In genomic region chr3:127218457-127218922, GRCh38 we compare ENCODE assay signal across 20 cellular contexts. TPM values are rescaled to one million over a fixed set of nuclear protein-coding genes. Genes with fewer than 3 reads are reported as not detected.
"Had no signal": no experiment of that assay in that cellular context is flagged by ENCODE, and none has a peak within 500 bp of the region (broad histone marks: within the 10 kb centered on the region; RNA-seq: fewer than 3 reads in every experiment).

No MANE protein-coding gene starts in this region.

- DNase-seq: activated CD4-positive, alpha-beta T cell treated with anti-CD3 and anti-CD28 coated beads, Interleukin-2, amount 10 ng/mL, durations not matched to agents 24 days and 14 days; activated CD4-positive, CD25-positive, alpha-beta regulatory T cell; activated CD8-positive, alpha-beta memory T cell treated with anti-CD3 and anti-CD28 coated beads, Interleukin-2, amount 50 U/mL, for 4 hours; activated CD8-positive, alpha-beta T cell treated with anti-CD3 and anti-CD28 coated beads, Interleukin-2, amount 10 ng/mL, durations not matched to agents 7 days and 5 days; activated gamma-delta T cell; activated T-cell treated with anti-CD3 and anti-CD28 coated beads, Interleukin-2, amount 50 U/mL, for 48 hours; amniotic stem cell; body of pancreas; central memory CD4-positive, alpha-beta T cell; left lung; naive thymus-derived CD8-positive, alpha-beta T cell; stimulated activated CD4-positive, alpha-beta T cell treated with anti-CD3 and anti-CD28 coated beads, Interleukin-2, amount 100 ng/mL, for 48 hours had no signal

- ATAC-seq: activated CD8-positive, alpha-beta T cell treated with anti-CD3 and anti-CD28 coated beads, Interleukin-2, amount 10 ng/mL, durations not matched to agents 7 days and 5 days; body of pancreas; left lung; naive thymus-derived CD8-positive, alpha-beta T cell; stimulated activated memory B cell treated with anti-CD40 and anti-IgM and Interleukin-4, amounts not matched to agents 10 μg/mL and 1 μg/mL and 100 μg/mL, for 72 hours had no signal

- H3K27ac ChIP-seq: body of pancreas, coronary artery, esophagus muscularis mucosa, left lung, tibial artery had no signal

- H3K27me3 ChIP-seq: body of pancreas had no signal

- H3K4me1 ChIP-seq: left lung had no signal

- H3K9me3 ChIP-seq: body of pancreas, esophagus muscularis mucosa, left lung, tibial artery had no signal

- H3K36me3 ChIP-seq: esophagus muscularis mucosa, left lung, tibial artery had no signal

- H3K4me3 ChIP-seq: body of pancreas, coronary artery, esophagus muscularis mucosa, left lung, tibial artery had no signal

RNA-seq across cellular contexts. Expression of gene PRR23E, which starts 25.6 kb away (rescaled TPM):
- total RNA-seq: activated CD4-positive, alpha-beta T cell treated with anti-CD3 and anti-CD28 coated beads, Interleukin-2, amount 10 ng/mL, durations not matched to agents 24 days and 14 days; activated CD8-positive, alpha-beta T cell treated with anti-CD3 and anti-CD28 coated beads, Interleukin-2, amount 10 ng/mL, durations not matched to agents 7 days and 5 days; body of pancreas; esophagus muscularis mucosa; left lung; mucosa of gallbladder; naive thymus-derived CD8-positive, alpha-beta T cell; posterior vena cava; skeletal muscle tissue had no signal
- polyA plus RNA-seq: keratinocyte; naive thymus-derived CD8-positive, alpha-beta T cell had no signal
